15 cellular contexts compared by ENCODE assay signal in genomic region chr10:84521015-84521414, GRCh38.
"Had no signal": no experiment of that assay in that cellular context is flagged by ENCODE, and none has a peak within 500 bp of the region (broad histone marks: within the 10 kb centered on the region; RNA-seq: fewer than 3 reads in every experiment).

No MANE protein-coding gene starts in this region.

- H3K27ac Mint-ChIP-seq: activated CD4-positive, alpha-beta memory T cell treated with anti-CD3 and anti-CD28 coated beads for 36 hours had no signal

- FAIRE-seq: frontal cortex, keratinocyte had no signal

- DNase-seq: activated CD4-positive, alpha-beta memory T cell treated with anti-CD3 and anti-CD28 coated beads for 36 hours; activated gamma-delta T cell treated with Interleukin-2 at 50 U/mL for 16 hours; activated T-cell treated with anti-CD3 and anti-CD28 coated beads, Interleukin-2, amount 50 U/mL, for 48 hours; effector CD4-positive, alpha-beta T cell; left ventricle myocardium inferior; mesenchymal stem cell; T-cell; T1000; tibial artery had no signal

- H3K4me1 ChIP-seq: left ventricle myocardium inferior, right atrium auricular region, tibial artery had no signal

- H3K27me3 ChIP-seq: neutrophil, right atrium auricular region, tibial artery had no signal

- H3K9me3 ChIP-seq: neutrophil had no signal

- ATAC-seq: T-cell had no signal

- H3K4me3 Mint-ChIP-seq: activated CD4-positive, alpha-beta memory T cell treated with anti-CD3 and anti-CD28 coated beads for 36 hours; T-cell had no signal

- H3K4me3 ChIP-seq: coronary artery, left ventricle myocardium inferior, right atrium auricular region, skin epidermis, tibial artery had no signal

- H3K27ac ChIP-seq: coronary artery, left ventricle myocardium inferior, neutrophil, right atrium auricular region, skin epidermis, tibial artery had no signal

- H3K36me3 ChIP-seq: neutrophil, right atrium auricular region had no signal
